ENCODE assay signal across 8 cellular contexts in genomic region chr5:72378636-72379289, GRCh38. TPM values are rescaled to one million over a fixed set of nuclear protein-coding genes. Genes with fewer than 3 reads are reported as not detected.
A peak's percentile ranks its signal among the peaks of the same experiment; 100 is the strongest.
DNase-seq lines count a peak whose midpoint lies in the region; ATAC-seq and TF ChIP-seq lines count a peak whose summit lies in the region.

No MANE protein-coding gene starts in this region.

- peak; percentile 46 for DNase-seq in COR-L47 (lab: John Stamatoyannopoulos, UW)
- DNase-seq in NCI-H1694 (lab: John Stamatoyannopoulos, UW): peak; percentile 16
- DNase-seq in body of pancreas: peak in 1 of 4 donors; percentile 43
- peak; percentile 27 for DNase-seq in left kidney (ENCODE audit: low read depth, low spot score)
- no peak for DNase-seq in naive thymus-derived CD8-positive, alpha-beta T cell
- no peak for DNase-seq in T-cell

- CTCF ChIA-PET in T-cell (lab: Charles Lee): no interaction called here

- no peak for TF ChIP-seq POLR2A in body of pancreas (IDR thresholded peaks at IDR 0.05)

- no peak overlapping the region for H3K27ac Mint-ChIP-seq in naive thymus-derived CD8-positive, alpha-beta T cell
- H3K27ac Mint-ChIP-seq in T-cell: no peak overlapping the region

- intact Hi-C loops in body of pancreas (cut with DNase I): loop anchor here (10.0 kb wide), 1 partner anchor 146 kb away; no protein-coding TSS in a partner anchor

- POLR2A ChIA-PET in naive thymus-derived CD8-positive, alpha-beta T cell (lab: Charles Lee): no interaction called here
- POLR2A ChIA-PET in T-cell (lab: Charles Lee): no interaction called here

- H3K9me3 Mint-ChIP-seq in naive thymus-derived CD8-positive, alpha-beta T cell: peaks cover 0 to 3% (median 0%) of the 10 kb centered on the region in 9 donors
- peaks cover 0 to 4% (median 0%) of the 10 kb centered on the region in 3 donors for H3K9me3 Mint-ChIP-seq in T-cell

- H3K27me3 ChIP-seq in body of pancreas: no peaks in the 10 kb centered on the region

- peaks cover 0 to 2% (median 0%) of the 10 kb centered on the region in 3 donors for H3K36me3 Mint-ChIP-seq in naive thymus-derived CD8-positive, alpha-beta T cell
- peaks cover 3% of the 10 kb centered on the region for H3K36me3 Mint-ChIP-seq in T-cell

- H3K9me3 ChIP-seq in body of pancreas: no peaks in the 10 kb centered on the region

- H3K4me1 ChIP-seq in body of pancreas: no peaks in the 10 kb centered on the region

- no peak overlapping the region for H3K4me3 Mint-ChIP-seq in naive thymus-derived CD8-positive, alpha-beta T cell
- no peak overlapping the region for H3K4me3 Mint-ChIP-seq in T-cell

- H3K4me1 Mint-ChIP-seq in naive thymus-derived CD8-positive, alpha-beta T cell: peaks cover 0 to 4% (median under 1%) of the 10 kb centered on the region in 4 donors
- no peaks in the 10 kb centered on the region for H3K4me1 Mint-ChIP-seq in T-cell

- peak; percentile 27 for ATAC-seq in body of pancreas
- ATAC-seq in GM19035 (IDR thresholded peaks at IDR 0.05; ENCODE audit: unreplicated experiment): no peak
- ATAC-seq in naive thymus-derived CD8-positive, alpha-beta T cell: no peak
- no peak for ATAC-seq in T-cell (replicated peaks in 1 of 4)
- no peak for ATAC-seq in HG02798 (IDR thresholded peaks at IDR 0.05; ENCODE audit: poor library complexity, unreplicated experiment)

- no peak overlapping the region for H3K27ac ChIP-seq in body of pancreas

- no peak for TF ChIP-seq CTCF in body of pancreas (IDR thresholded peaks at IDR 0.05)

- H3K4me3 ChIP-seq in body of pancreas: no peak overlapping the region

- H3K36me3 ChIP-seq in body of pancreas (replicated peaks in 1 of 2; ENCODE audit: insufficient read depth in 1 of 2, low read depth in 2 of 2): no peaks in the 10 kb centered on the region

- H3K27me3 Mint-ChIP-seq in naive thymus-derived CD8-positive, alpha-beta T cell: peaks cover 0 to 30% (median 14%) of the 10 kb centered on the region in 5 donors
- H3K27me3 Mint-ChIP-seq in T-cell: peaks cover 12 to 17% of the 10 kb centered on the region in 2 donors

- 40 to 73% methylated on average over 4 of the region's 4 CpGs for WGBS in body of pancreas, 2 donors

RNA-seq across cellular contexts. Expression of gene PTCD2, which starts 58.6 kb away (rescaled TPM):
- total RNA-seq in body of pancreas (1 to 10 TPM; 2.6 to 3.9 TPM), T-cell (10 to 100 TPM in 1 of 5 donors, 1 to 10 TPM in 4; 5.9 to 12.1 (median 8.1) TPM)
- total RNA-seq in naive thymus-derived CD8-positive, alpha-beta T cell: 10 to 100 TPM; 10.6 to 13.9 TPM
- 1 to 10 TPM; 4.0 to 6.1 (median 5.9) TPM for polyA plus RNA-seq in naive thymus-derived CD8-positive, alpha-beta T cell

RNA-seq across cellular contexts. Expression of gene MRPS27, which starts 58.7 kb away (rescaled TPM):
- total RNA-seq in body of pancreas (10 to 100 TPM; 25.4 to 52.7 TPM), T-cell (10 to 100 TPM; 34.4 to 43.3 (median 39.7) TPM)
- 10 to 100 TPM; 45.2 to 48.5 TPM for total RNA-seq in naive thymus-derived CD8-positive, alpha-beta T cell
- 10 to 100 TPM; 31.7 to 43.6 (median 36.0) TPM for polyA plus RNA-seq in naive thymus-derived CD8-positive, alpha-beta T cell

Comparison
In these comparisons a context has a peak if more than half of its experiments do, and no peak if none do; other contexts are left out.
1. DNase-seq: peak in COR-L47 (single experiment), NCI-H1694 (single experiment) and left kidney (single experiment); none in naive thymus-derived CD8-positive, alpha-beta T cell (0 of 10) and T-cell (0 of 34).